ENCODE assay signal across 12 cellular contexts in the genomic region with DNA sequence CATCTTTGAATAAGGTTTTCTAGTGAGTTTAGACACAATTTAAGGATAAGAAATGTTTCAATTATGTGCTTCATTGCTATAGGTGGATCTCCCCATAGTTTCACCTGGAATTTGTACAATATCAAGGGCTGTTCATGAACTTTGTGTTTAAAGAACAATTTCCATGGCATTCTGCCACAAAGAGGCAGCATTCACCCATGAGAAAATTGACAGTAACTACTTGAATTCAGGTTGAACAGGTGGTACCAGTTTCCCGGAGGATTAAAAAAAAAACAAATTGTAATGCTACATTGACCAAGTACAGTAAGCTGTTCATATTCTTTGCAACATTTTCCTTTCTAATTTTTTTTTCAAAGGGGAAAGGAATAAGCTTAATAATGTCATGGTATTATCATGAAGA. TPM values are rescaled to one million over a fixed set of nuclear protein-coding genes. Genes with fewer than 3 reads are reported as not detected.
DNase-seq lines count a peak whose midpoint lies in the region; ATAC-seq, FAIRE-seq and TF ChIP-seq lines count a peak whose summit lies in the region.
"Had no signal": no experiment of that assay in that cellular context is flagged by ENCODE, and none has a peak within 500 bp of the region (broad histone marks: within the 10 kb centered on the region; RNA-seq: fewer than 3 reads in every experiment).

No MANE protein-coding gene starts in this region.

- H4K91ac ChIP-seq in H1 (replicated peaks; ENCODE audit: insufficient read length, low read length), result no peak overlapping the region

- TF ChIP-seq EP300 in H1 (IDR thresholded peaks at IDR 0.05; ENCODE audit: borderline replicate concordance in 1 of 2, low read depth in 2 of 2, low read length in 2 of 2), result no peak

- FAIRE-seq in H54 (lab: Jason Lieb, UNC) (peak; percentile 60), H1 (lab: Jason Lieb, UNC) (no peak)
- FAIRE-seq: K562 had no signal

- no peak overlapping the region for H2BK15ac ChIP-seq in H1 (ENCODE audit: low read length)

- no peak overlapping the region for H2BK5ac ChIP-seq in H1 (ENCODE audit: low read depth, low read length)

- POLR2A ChIA-PET in H1 (lab: Charles Lee; ENCODE audit: partially characterized antibody), result no interaction called here

- H3K23me2 ChIP-seq in H1 (ENCODE audit: low read depth, low read length), result peaks cover 16% of the 10 kb centered on the region

- no peak overlapping the region for H3K4me2 ChIP-seq in H1 (ENCODE audit: insufficient read depth in 1 of 2, low read depth in 2 of 2, low read length in 2 of 2)
- H3K4me2 ChIP-seq: BLaER1 treated with 17β-estradiol and CSF1 and Interleukin-3, amounts not matched to agents 10 nM and 100 nM had no signal

- TF ChIP-seq CTCF in 22Rv1 (IDR thresholded peaks at IDR 0.05), result peak; percentile 70
- TF ChIP-seq CTCF in H1 (IDR thresholded peaks at IDR 0.05; ENCODE audit: control extremely low read depth in 1 of 3, insufficient read depth in 1 of 3, low read depth in 1 of 3, low read length in 3 of 3), result peak in 2 of 3 experiments; percentile 20; a peak in 2 of 4 replicates

- peaks cover 29 to 41% (median 38%) of the 10 kb centered on the region in 4 experiments for H3K27me3 ChIP-seq in H1 (replicated peaks in 1 of 4; ENCODE audit: control insufficient read depth in 3 of 4, extremely low read depth in 1 of 4, insufficient read depth in 3 of 4, low read length in 3 of 4)
- H3K27me3 ChIP-seq: BLaER1 treated with 17β-estradiol and CSF1 and Interleukin-3, amounts not matched to agents 10 nM and 100 nM had no signal

- CTCF ChIA-PET in H1 (lab: Charles Lee; ENCODE audit: partially characterized antibody), result interaction anchor here (0.6 kb wide), 3 partner anchors 16 to 1748 kb away, joined by 3 read pairs; no protein-coding TSS in a partner anchor

- H3K4me3 ChIP-seq in H1 (ENCODE audit: extremely low read depth in 1 of 4, insufficient read depth in 2 of 4, low read depth in 3 of 4, low read length in 4 of 4), result no peak overlapping the region
- H3K4me3 ChIP-seq: BLaER1 treated with 17β-estradiol and CSF1 and Interleukin-3, amounts not matched to agents 10 nM and 100 nM; esophagus muscularis mucosa; K562; SK-N-MC had no signal

- H3K79me2 ChIP-seq in H1 (ENCODE audit: control insufficient read depth in 1 of 2, insufficient read depth in 2 of 2, low read length in 2 of 2), result no peaks in the 10 kb centered on the region

- TF ChIP-seq RAD21 in H1 (IDR thresholded peaks at IDR 0.05 in 1 of 2, conservative IDR thresholded peaks at IDR 0.05 in 1 of 2; ENCODE audit: low read depth in 2 of 2, low read length in 2 of 2), result peak; percentile 64 to 72

- peaks cover 0 to 5% (median 0%) of the 10 kb centered on the region in 4 experiments; a peak in 1 of 8 replicates for H3K36me3 ChIP-seq in H1 (ENCODE audit: control insufficient read depth in 2 of 4, insufficient read depth in 4 of 4, low read length in 3 of 4)
- H3K36me3 ChIP-seq: BLaER1 treated with 17β-estradiol and CSF1 and Interleukin-3, amounts not matched to agents 10 nM and 100 nM; esophagus muscularis mucosa had no signal

- no peak overlapping the region for H3K23ac ChIP-seq in H1 (ENCODE audit: insufficient read length)

- H4K20me1 ChIP-seq in H1 (replicated peaks in 1 of 2; ENCODE audit: control insufficient read depth in 1 of 2, insufficient read depth in 2 of 2, low read length in 2 of 2), result peaks cover 8 to 15% of the 10 kb centered on the region in 2 experiments
- H4K20me1 ChIP-seq: BLaER1 treated with 17β-estradiol and CSF1 and Interleukin-3, amounts not matched to agents 10 nM and 100 nM had no signal

- peaks cover 5 to 16% (median 9%) of the 10 kb centered on the region in 4 experiments for H3K4me1 ChIP-seq in H1 (replicated peaks in 1 of 4; ENCODE audit: control insufficient read depth in 3 of 4, insufficient read depth in 4 of 4, low read length in 3 of 4)
- H3K4me1 ChIP-seq: BLaER1 treated with 17β-estradiol and CSF1 and Interleukin-3, amounts not matched to agents 10 nM and 100 nM had no signal

- H2BK20ac ChIP-seq in H1 (ENCODE audit: low read length), result no peak overlapping the region

- H3K4ac ChIP-seq in H1 (replicated peaks; ENCODE audit: insufficient read length, low read depth, low read length), result no peak overlapping the region

- H4K5ac ChIP-seq in H1 (ENCODE audit: insufficient read length, low read depth, low read length), result no peak overlapping the region

- TF ChIP-seq POLR2A in H54 (IDR thresholded peaks at IDR 0.05; ENCODE audit: low read depth, low read length) (no peak), H1 (IDR thresholded peaks at IDR 0.05; ENCODE audit: control extremely low read depth in 1 of 2, low read depth in 2 of 2, low read length in 2 of 2) (no peak)

- H2AFZ ChIP-seq in H1 (ENCODE audit: low read length), result no peak overlapping the region

- no peaks in the 10 kb centered on the region; the same call in 1 of the 2 replicates for H3K79me1 ChIP-seq in H1 (ENCODE audit: low read depth, low read length)

- H2AK5ac ChIP-seq in H1 (ENCODE audit: low read depth, low read length), result no peak overlapping the region

- peak overlapping the region; percentile 28 for H3K27ac ChIP-seq in 22Rv1
- no peak overlapping the region for H3K27ac ChIP-seq in H1 (ENCODE audit: low read depth, low read length)
- H3K27ac ChIP-seq: BLaER1 treated with 17β-estradiol and CSF1 and Interleukin-3, amounts not matched to agents 10 nM and 100 nM; esophagus muscularis mucosa; SK-N-MC had no signal

- ATAC-seq in GM18498 (IDR thresholded peaks at IDR 0.05; ENCODE audit: unreplicated experiment), result no peak
- ATAC-seq: K562 had no signal

- H3K18ac ChIP-seq in H1 (ENCODE audit: extremely low read depth, low read length), result no peak overlapping the region

- H3K56ac ChIP-seq in H1 (replicated peaks; ENCODE audit: insufficient read length, low read depth, low read length), result no peak overlapping the region

- no peak overlapping the region for H3K14ac ChIP-seq in H1 (ENCODE audit: insufficient read length)

- no peak overlapping the region for H2BK120ac ChIP-seq in H1 (replicated peaks; ENCODE audit: low read depth, low read length)

- 75% methylated on average over 1 of the region's 1 CpG; no CpG with 5 or more reads in 1 of the 2 experiments for WGBS in H1 (ENCODE audit: extremely low coverage in 1 of 2, insufficient coverage in 1 of 2, insufficient read length in 1 of 2, insufficient replicate concordance in 2 of 2, low coverage in 1 of 2, low lambda C conversion rate in 2 of 2, missing lambda C conversion rate in 1 of 2), 2 experiments

- no peak overlapping the region for H3K9ac ChIP-seq in H1 (replicated peaks in 1 of 4; ENCODE audit: extremely low read depth in 1 of 4, low read depth in 3 of 4, low read length in 3 of 4)
- H3K9ac ChIP-seq: BLaER1 treated with 17β-estradiol and CSF1 and Interleukin-3, amounts not matched to agents 10 nM and 100 nM had no signal

- no peaks in the 10 kb centered on the region; a peak in 2 of 4 replicates for H3K9me3 ChIP-seq in H1 (ENCODE audit: insufficient read depth in 2 of 2, low read depth in 1 of 2, low read length in 1 of 2)
- H3K9me3 ChIP-seq: esophagus muscularis mucosa had no signal

- H4K8ac ChIP-seq in H1 (ENCODE audit: extremely low read depth, insufficient read depth, low read length), result no peak overlapping the region

- DNase-seq in H54 (ENCODE audit: insufficient read length, low spot score) (no peak), NCI-H524 (lab: John Stamatoyannopoulos, UW) (peak; percentile 22 to 82), H1 (ENCODE audit: low read depth in 1 of 2, low spot score in 2 of 2) (no peak), HuH-7.5 (ENCODE audit: low spot score) (no peak), retina (no peak), AG20443 (ENCODE audit: low spot score) (no peak)

- no peak overlapping the region for H2BK12ac ChIP-seq in H1 (ENCODE audit: low read depth, low read length)

TF ChIP-seq in H1, 55 proteins besides CTCF, POLR2A, EP300 and RAD21:
- no peak for TF ChIP-seq CBX5 (IDR thresholded peaks at IDR 0.05; ENCODE audit: low read depth, low read length)
- no peak for TF ChIP-seq SIN3A (conservative IDR thresholded peaks at IDR 0.05 in 1 of 2, IDR thresholded peaks at IDR 0.05 in 1 of 2; ENCODE audit: low read depth in 1 of 2, low read length in 2 of 2)
- TF ChIP-seq BACH1 (IDR thresholded peaks at IDR 0.05; ENCODE audit: low read length), result no peak

RNA-seq across cellular contexts. Expression of a gene that starts 9.1 kb away (rescaled TPM):
- 0.90 and 1.1 TPM in 2 replicates for total RNA-seq in H1 (2021; fragmentation: NEBNext Ultra II Directional; extraction: Animal tissue kit (Norgen Biotek cat#: 25700))
- 0.27 and 0.42 TPM in 2 replicates for polyA plus RNA-seq in H1 (2011; rRNA removed)
- 0.37 TPM for polyA plus RNA-seq in H1 (2011; cell fraction: cytosol; rRNA removed)
- polyA plus RNA-seq in H1 (2011; cell fraction: nucleus; rRNA removed), result 0.73 TPM
- polyA plus RNA-seq in H1 (2012, experiment 1 of 2), result 0.51 to 0.58 TPM (median 0.55 TPM) in 4 replicates
- polyA plus RNA-seq in H1 (2012, experiment 2 of 2), result 0.41 TPM
- polyA plus RNA-seq in H1 (2013, experiment 1 of 2), result 1.4 TPM
- 1.3 TPM for polyA plus RNA-seq in H1 (2013, experiment 2 of 2)
- polyA minus RNA-seq in H1 (2011; rRNA and poly(A)+ RNA removed), result 0.66 TPM in 2 replicates
- 0.59 TPM for polyA minus RNA-seq in H1 (2011; cell fraction: cytosol; rRNA and poly(A)+ RNA removed)
- 2.0 TPM for polyA minus RNA-seq in H1 (2011; cell fraction: nucleus; rRNA and poly(A)+ RNA removed)
- total RNA-seq: K562 had no signal

Comparison
In these comparisons a context has a peak if more than half of its experiments do, and no peak if none do; other contexts are left out.
1. DNase-seq: peak in NCI-H524 (2 of 2); none in H54 (single experiment), H1 (0 of 2), HuH-7.5 (single experiment), retina (single experiment) and AG20443 (single experiment).